8 cellular contexts compared by ENCODE assay signal in the genomic region with DNA sequence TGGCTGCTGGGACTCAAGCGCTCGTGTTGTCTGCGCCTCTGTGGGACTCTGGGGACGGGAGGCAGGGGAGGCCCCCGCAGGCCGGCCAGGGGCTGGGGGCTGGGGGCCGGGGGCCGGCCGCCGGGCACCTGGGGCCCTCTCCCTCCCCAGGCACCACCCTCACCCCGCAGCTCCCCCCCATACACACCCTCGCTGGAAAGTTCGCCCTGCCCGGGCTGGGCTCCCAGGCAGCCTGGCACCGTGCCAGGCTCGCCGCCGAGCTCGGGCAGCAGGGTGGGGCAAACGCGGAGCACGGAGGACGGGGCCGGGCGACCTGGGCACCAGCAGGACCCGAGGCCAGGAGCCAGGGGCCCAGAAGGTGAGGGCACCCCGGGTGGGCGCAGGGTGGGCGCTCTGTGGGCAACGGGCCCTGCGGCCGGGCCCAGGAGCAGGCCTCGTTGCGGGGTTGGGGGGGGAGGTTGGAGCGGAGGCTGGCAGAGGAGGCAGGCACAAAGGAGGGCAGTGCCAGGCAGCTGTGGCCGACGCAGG.
DNase-seq lines count a peak whose midpoint lies in the region; ATAC-seq and TF ChIP-seq lines count a peak whose summit lies in the region.

No MANE protein-coding gene starts in this region.

- H3K27ac ChIP-seq in C4-2B (peak overlapping the region; percentile 99), right lobe of liver (peak overlapping the region; percentile 86 to 97 (median 91)), endodermal cell (ENCODE audit: low read depth, low read length) (no peak overlapping the region)

- H3K9ac ChIP-seq in endodermal cell (ENCODE audit: extremely low read depth, low read length, poor library complexity, severe bottlenecking): no peak overlapping the region

- CTCF ChIA-PET in activated B cell treated with CpG ODN at 0.5 μM for 24 hours (lab: Charles Lee): interaction anchor here (1.0 kb wide), 1 partner anchor 48 kb away, joined by 3 read pairs; no protein-coding TSS in a partner anchor

- H3K27me3 ChIP-seq in right lobe of liver (no peaks in the 10 kb centered on the region), endodermal cell (ENCODE audit: control insufficient read depth, insufficient read depth, low read length, poor library complexity, severe bottlenecking) (peaks cover 6% of the 10 kb centered on the region)

- POLR2A ChIA-PET in activated B cell treated with CpG ODN at 0.5 μM for 24 hours (lab: Charles Lee): interaction anchor here (0.6 to 7.2 kb wide), 14 partner anchors 9 to 890 kb away, joined by 3 to 79 read pairs (median 6); partner anchors contain the start of genes GTSE1 and NUP50

- H3K36me3 ChIP-seq in right lobe of liver: no peaks in the 10 kb centered on the region
- no peaks in the 10 kb centered on the region for H3K36me3 ChIP-seq in endodermal cell (ENCODE audit: control insufficient read depth, insufficient read depth, low read length)

- H3K4me1 Mint-ChIP-seq in activated B cell treated with CpG ODN at 0.5 μM for 24 hours (peaks cover 58% of the 10 kb centered on the region), chondrocyte (ENCODE audit: low read depth) (peaks cover 15% of the 10 kb centered on the region), endodermal cell (peaks cover 3% of the 10 kb centered on the region)
- H3K4me1 Mint-ChIP-seq in stimulated activated naive CD8-positive, alpha-beta T cell treated with anti-CD3 and anti-CD28 coated beads, Interleukin-15, Interleukin-2, amounts not matched to agents 100 ng/mL and 50 ng/mL, for 24 hours (ENCODE audit: low read depth): peaks cover 72% of the 10 kb centered on the region

- WGBS in right lobe of liver (ENCODE audit: insufficient coverage, low coverage, low lambda C conversion rate, missing lambda C conversion rate): 0% methylated on average over 9 of the region's 37 CpGs
- WGBS in endodermal cell (ENCODE audit: insufficient coverage in 1 of 2, insufficient read length in 1 of 2), 2 experiments: 93% methylated on average over 24 to 36 of the region's 37 CpGs

- peak; percentile 77 for DNase-seq in HuH-7 (ENCODE audit: low spot score)
- peak; percentile 71 for DNase-seq in activated B cell treated with CpG ODN at 0.5 μM for 24 hours
- DNase-seq in chondrocyte (ENCODE audit: low spot score): peak; percentile 66
- peak; percentile 89 to 90 (median 90) for DNase-seq in right lobe of liver
- DNase-seq in endodermal cell: no peak
- no peak for DNase-seq in DMS79 (lab: John Stamatoyannopoulos, UW)

- ATAC-seq in activated B cell treated with CpG ODN at 0.5 μM for 24 hours (ENCODE audit: low read depth): peak; percentile 60
- ATAC-seq in right lobe of liver: peak; percentile 67 to 86 (median 79)

- H3K27me3 Mint-ChIP-seq in activated B cell treated with CpG ODN at 0.5 μM for 24 hours: no peaks in the 10 kb centered on the region
- H3K27me3 Mint-ChIP-seq in chondrocyte (ENCODE audit: low read depth): no peaks in the 10 kb centered on the region
- H3K27me3 Mint-ChIP-seq in stimulated activated naive CD8-positive, alpha-beta T cell treated with anti-CD3 and anti-CD28 coated beads, Interleukin-15, Interleukin-2, amounts not matched to agents 100 ng/mL and 50 ng/mL, for 24 hours: no peaks in the 10 kb centered on the region
- H3K27me3 Mint-ChIP-seq in endodermal cell (ENCODE audit: insufficient read depth): peaks cover 4% of the 10 kb centered on the region

- H3K4me1 ChIP-seq in right lobe of liver (peaks cover 0 to 36% (median 26%) of the 10 kb centered on the region in 4 donors), endodermal cell (ENCODE audit: control insufficient read depth, insufficient read depth, low read length) (no peaks in the 10 kb centered on the region)

- intact Hi-C loops in activated B cell treated with CpG ODN at 0.5 μM for 24 hours (cut with micrococcal nuclease): loop anchor here (1.0 to 5.0 kb wide), 4 partner anchors 9 to 41 kb away; no protein-coding TSS in a partner anchor
- intact Hi-C loops in right lobe of liver (cut with DNase I): no loop called here

- H3K4me3 ChIP-seq in right lobe of liver (peak overlapping the region; percentile 54 to 72 (median 69)), endodermal cell (ENCODE audit: low read length) (no peak overlapping the region)

- peak overlapping the region; percentile 91 for H3K4me3 Mint-ChIP-seq in activated B cell treated with CpG ODN at 0.5 μM for 24 hours
- H3K4me3 Mint-ChIP-seq in chondrocyte (ENCODE audit: unreplicated experiment): no peak overlapping the region
- peak overlapping the region; percentile 89 for H3K4me3 Mint-ChIP-seq in stimulated activated naive CD8-positive, alpha-beta T cell treated with anti-CD3 and anti-CD28 coated beads, Interleukin-15, Interleukin-2, amounts not matched to agents 100 ng/mL and 50 ng/mL, for 24 hours
- no peak overlapping the region for H3K4me3 Mint-ChIP-seq in endodermal cell

- H3K36me3 Mint-ChIP-seq in activated B cell treated with CpG ODN at 0.5 μM for 24 hours (ENCODE audit: low read depth) (peaks cover 3% of the 10 kb centered on the region), chondrocyte (ENCODE audit: low read depth) (no peaks in the 10 kb centered on the region), endodermal cell (ENCODE audit: low read depth) (no peaks in the 10 kb centered on the region)
- no peaks in the 10 kb centered on the region for H3K36me3 Mint-ChIP-seq in stimulated activated naive CD8-positive, alpha-beta T cell treated with anti-CD3 and anti-CD28 coated beads, Interleukin-15, Interleukin-2, amounts not matched to agents 100 ng/mL and 50 ng/mL, for 24 hours (ENCODE audit: low read depth)

- TF ChIP-seq CTCF in C4-2B (conservative IDR thresholded peaks at IDR 0.05) (no peak), activated B cell treated with CpG ODN at 0.5 μM for 24 hours (IDR thresholded peaks at IDR 0.05) (no peak), chondrocyte (IDR thresholded peaks at IDR 0.05) (no peak), right lobe of liver (IDR thresholded peaks at IDR 0.05) (no peak), endodermal cell (conservative IDR thresholded peaks at IDR 0.05) (no peak)

- H3K9me3 ChIP-seq in right lobe of liver (no peaks in the 10 kb centered on the region), endodermal cell (ENCODE audit: control insufficient read depth, low read length) (no peaks in the 10 kb centered on the region)

- no peaks in the 10 kb centered on the region for H3K9me3 Mint-ChIP-seq in activated B cell treated with CpG ODN at 0.5 μM for 24 hours
- no peaks in the 10 kb centered on the region for H3K9me3 Mint-ChIP-seq in chondrocyte (ENCODE audit: low read depth)
- no peaks in the 10 kb centered on the region for H3K9me3 Mint-ChIP-seq in stimulated activated naive CD8-positive, alpha-beta T cell treated with anti-CD3 and anti-CD28 coated beads, Interleukin-15, Interleukin-2, amounts not matched to agents 100 ng/mL and 50 ng/mL, for 24 hours
- H3K9me3 Mint-ChIP-seq in endodermal cell: no peaks in the 10 kb centered on the region

- H3K27ac Mint-ChIP-seq in activated B cell treated with CpG ODN at 0.5 μM for 24 hours: peak overlapping the region; percentile 96
- no peak overlapping the region for H3K27ac Mint-ChIP-seq in chondrocyte (ENCODE audit: unreplicated experiment)
- H3K27ac Mint-ChIP-seq in stimulated activated naive CD8-positive, alpha-beta T cell treated with anti-CD3 and anti-CD28 coated beads, Interleukin-15, Interleukin-2, amounts not matched to agents 100 ng/mL and 50 ng/mL, for 24 hours: peak overlapping the region; percentile 97
- H3K27ac Mint-ChIP-seq in endodermal cell: no peak overlapping the region

- TF ChIP-seq POLR2A in right lobe of liver (IDR thresholded peaks at IDR 0.05): no peak

Comparison
In these comparisons a context has a peak if more than half of its experiments do, and no peak if none do; other contexts are left out.
1. DNase-seq: peak in HuH-7 (single experiment), activated B cell treated with CpG ODN at 0.5 μM for 24 hours (single experiment), chondrocyte (single experiment) and right lobe of liver (3 of 3); none in endodermal cell (single experiment) and DMS79 (single experiment).
2. H3K27ac Mint-ChIP-seq: peak in activated B cell treated with CpG ODN at 0.5 μM for 24 hours (single experiment) and stimulated activated naive CD8-positive, alpha-beta T cell treated with anti-CD3 and anti-CD28 coated beads, Interleukin-15, Interleukin-2, amounts not matched to agents 100 ng/mL and 50 ng/mL, for 24 hours (single experiment); none in chondrocyte (single experiment) and endodermal cell (single experiment).
3. H3K4me3 Mint-ChIP-seq: peak in activated B cell treated with CpG ODN at 0.5 μM for 24 hours (single experiment) and stimulated activated naive CD8-positive, alpha-beta T cell treated with anti-CD3 and anti-CD28 coated beads, Interleukin-15, Interleukin-2, amounts not matched to agents 100 ng/mL and 50 ng/mL, for 24 hours (single experiment); none in chondrocyte (single experiment) and endodermal cell (single experiment).